Comparison of ENCODE assay signal across 1 cellular context in the genomic region with DNA sequence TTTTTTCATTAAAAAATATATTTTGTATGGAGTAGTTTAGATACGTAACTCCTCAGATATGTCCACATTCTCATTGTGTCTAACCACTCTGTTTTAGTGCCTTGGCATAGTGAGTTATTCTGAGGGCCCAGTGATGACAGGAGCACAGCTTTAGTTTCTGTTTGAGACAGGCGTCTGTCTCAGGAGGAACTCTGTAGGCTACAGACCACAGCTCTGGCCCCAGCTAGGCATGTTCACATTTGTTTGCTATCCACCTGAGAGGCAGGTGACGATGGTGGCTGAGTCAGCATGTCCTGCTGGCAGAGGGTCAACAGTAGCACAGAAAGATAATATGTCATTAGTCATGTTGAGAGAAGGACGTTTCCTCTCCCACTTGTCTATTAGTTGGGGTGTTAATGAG.
TF ChIP-seq lines count a peak whose summit lies in the region.

No MANE protein-coding gene starts in this region.

TF ChIP-seq in GM23338, 12 proteins besides CTCF, POLR2A, EP300 and RAD21 (continued from another document):
- no peak for TF ChIP-seq POLR2AphosphoS5 (IDR thresholded peaks at IDR 0.05; ENCODE audit: low read depth)
- TF ChIP-seq JUNB (IDR thresholded peaks at IDR 0.05; ENCODE audit: unreplicated experiment): no peak
